In the genomic region with DNA sequence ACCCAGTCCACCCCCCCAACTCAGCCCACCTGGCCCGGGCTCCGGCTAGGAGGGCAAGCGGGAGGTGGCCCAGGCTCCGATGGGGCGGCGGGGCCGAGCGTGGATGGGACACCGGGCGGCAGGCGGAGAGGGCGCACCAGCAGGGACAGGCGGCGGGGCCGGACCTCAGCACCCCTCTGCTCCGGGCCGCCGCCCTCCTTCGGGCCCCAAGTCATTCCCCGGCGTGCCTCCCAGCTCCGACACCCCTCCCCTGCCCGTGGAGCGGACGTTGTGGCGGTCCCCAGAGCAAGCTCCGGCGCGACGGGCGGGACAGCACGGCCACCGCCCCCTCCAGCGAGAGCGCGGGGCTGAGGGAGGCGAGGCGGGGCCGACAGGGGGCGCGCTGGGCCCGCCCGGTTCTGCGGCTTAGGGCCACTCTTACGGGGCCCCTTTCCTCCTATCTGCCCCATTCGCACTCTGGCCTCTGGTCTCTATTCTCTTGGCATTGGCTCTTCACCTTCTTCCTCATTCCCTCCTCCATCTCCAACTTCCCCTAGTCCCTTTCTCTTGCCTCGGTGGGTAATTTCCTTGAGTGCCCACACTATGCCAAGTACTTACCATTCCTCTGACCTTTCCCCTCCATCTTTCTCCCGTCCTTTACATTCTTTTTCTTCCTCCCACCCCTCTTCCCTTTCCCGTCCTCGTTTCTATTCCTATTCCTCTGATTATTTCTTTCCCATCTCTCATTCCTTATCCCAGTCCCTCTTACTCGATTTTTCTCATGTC, we compare ENCODE assay signal across 1 cellular context.
A peak's percentile ranks its signal among the peaks of the same experiment; 100 is the strongest.
TF ChIP-seq lines count a peak whose summit lies in the region.

No MANE protein-coding gene starts in this region.

TF ChIP-seq in K562, 482 proteins besides CTCF, POLR2A, EP300 and RAD21 (continued from another document and continues in another):
- TF ChIP-seq, protein P1, sequence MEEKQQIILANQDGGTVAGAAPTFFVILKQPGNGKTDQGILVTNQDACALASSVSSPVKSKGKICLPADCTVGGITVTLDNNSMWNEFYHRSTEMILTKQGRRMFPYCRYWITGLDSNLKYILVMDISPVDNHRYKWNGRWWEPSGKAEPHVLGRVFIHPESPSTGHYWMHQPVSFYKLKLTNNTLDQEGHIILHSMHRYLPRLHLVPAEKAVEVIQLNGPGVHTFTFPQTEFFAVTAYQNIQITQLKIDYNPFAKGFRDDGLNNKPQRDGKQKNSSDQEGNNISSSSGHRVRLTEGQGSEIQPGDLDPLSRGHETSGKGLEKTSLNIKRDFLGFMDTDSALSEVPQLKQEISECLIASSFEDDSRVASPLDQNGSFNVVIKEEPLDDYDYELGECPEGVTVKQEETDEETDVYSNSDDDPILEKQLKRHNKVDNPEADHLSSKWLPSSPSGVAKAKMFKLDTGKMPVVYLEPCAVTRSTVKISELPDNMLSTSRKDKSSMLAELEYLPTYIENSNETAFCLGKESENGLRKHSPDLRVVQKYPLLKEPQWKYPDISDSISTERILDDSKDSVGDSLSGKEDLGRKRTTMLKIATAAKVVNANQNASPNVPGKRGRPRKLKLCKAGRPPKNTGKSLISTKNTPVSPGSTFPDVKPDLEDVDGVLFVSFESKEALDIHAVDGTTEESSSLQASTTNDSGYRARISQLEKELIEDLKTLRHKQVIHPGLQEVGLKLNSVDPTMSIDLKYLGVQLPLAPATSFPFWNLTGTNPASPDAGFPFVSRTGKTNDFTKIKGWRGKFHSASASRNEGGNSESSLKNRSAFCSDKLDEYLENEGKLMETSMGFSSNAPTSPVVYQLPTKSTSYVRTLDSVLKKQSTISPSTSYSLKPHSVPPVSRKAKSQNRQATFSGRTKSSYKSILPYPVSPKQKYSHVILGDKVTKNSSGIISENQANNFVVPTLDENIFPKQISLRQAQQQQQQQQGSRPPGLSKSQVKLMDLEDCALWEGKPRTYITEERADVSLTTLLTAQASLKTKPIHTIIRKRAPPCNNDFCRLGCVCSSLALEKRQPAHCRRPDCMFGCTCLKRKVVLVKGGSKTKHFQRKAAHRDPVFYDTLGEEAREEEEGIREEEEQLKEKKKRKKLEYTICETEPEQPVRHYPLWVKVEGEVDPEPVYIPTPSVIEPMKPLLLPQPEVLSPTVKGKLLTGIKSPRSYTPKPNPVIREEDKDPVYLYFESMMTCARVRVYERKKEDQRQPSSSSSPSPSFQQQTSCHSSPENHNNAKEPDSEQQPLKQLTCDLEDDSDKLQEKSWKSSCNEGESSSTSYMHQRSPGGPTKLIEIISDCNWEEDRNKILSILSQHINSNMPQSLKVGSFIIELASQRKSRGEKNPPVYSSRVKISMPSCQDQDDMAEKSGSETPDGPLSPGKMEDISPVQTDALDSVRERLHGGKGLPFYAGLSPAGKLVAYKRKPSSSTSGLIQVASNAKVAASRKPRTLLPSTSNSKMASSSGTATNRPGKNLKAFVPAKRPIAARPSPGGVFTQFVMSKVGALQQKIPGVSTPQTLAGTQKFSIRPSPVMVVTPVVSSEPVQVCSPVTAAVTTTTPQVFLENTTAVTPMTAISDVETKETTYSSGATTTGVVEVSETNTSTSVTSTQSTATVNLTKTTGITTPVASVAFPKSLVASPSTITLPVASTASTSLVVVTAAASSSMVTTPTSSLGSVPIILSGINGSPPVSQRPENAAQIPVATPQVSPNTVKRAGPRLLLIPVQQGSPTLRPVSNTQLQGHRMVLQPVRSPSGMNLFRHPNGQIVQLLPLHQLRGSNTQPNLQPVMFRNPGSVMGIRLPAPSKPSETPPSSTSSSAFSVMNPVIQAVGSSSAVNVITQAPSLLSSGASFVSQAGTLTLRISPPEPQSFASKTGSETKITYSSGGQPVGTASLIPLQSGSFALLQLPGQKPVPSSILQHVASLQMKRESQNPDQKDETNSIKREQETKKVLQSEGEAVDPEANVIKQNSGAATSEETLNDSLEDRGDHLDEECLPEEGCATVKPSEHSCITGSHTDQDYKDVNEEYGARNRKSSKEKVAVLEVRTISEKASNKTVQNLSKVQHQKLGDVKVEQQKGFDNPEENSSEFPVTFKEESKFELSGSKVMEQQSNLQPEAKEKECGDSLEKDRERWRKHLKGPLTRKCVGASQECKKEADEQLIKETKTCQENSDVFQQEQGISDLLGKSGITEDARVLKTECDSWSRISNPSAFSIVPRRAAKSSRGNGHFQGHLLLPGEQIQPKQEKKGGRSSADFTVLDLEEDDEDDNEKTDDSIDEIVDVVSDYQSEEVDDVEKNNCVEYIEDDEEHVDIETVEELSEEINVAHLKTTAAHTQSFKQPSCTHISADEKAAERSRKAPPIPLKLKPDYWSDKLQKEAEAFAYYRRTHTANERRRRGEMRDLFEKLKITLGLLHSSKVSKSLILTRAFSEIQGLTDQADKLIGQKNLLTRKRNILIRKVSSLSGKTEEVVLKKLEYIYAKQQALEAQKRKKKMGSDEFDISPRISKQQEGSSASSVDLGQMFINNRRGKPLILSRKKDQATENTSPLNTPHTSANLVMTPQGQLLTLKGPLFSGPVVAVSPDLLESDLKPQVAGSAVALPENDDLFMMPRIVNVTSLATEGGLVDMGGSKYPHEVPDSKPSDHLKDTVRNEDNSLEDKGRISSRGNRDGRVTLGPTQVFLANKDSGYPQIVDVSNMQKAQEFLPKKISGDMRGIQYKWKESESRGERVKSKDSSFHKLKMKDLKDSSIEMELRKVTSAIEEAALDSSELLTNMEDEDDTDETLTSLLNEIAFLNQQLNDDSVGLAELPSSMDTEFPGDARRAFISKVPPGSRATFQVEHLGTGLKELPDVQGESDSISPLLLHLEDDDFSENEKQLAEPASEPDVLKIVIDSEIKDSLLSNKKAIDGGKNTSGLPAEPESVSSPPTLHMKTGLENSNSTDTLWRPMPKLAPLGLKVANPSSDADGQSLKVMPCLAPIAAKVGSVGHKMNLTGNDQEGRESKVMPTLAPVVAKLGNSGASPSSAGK (IDR thresholded peaks at IDR 0.05) = no peak
- peak; percentile 73; the same call in 1 of the 2 replicates for TF ChIP-seq ARID2 (IDR thresholded peaks at IDR 0.05)
- no peak; the same call in 1 of the 2 replicates for TF ChIP-seq CREB1 (IDR thresholded peaks at IDR 0.05)
- TF ChIP-seq CREB1 (CRISPR knock-in tag; IDR thresholded peaks at IDR 0.05) = peak; percentile 57; the same call in 1 of the 2 replicates
- peak in 1 of 3 experiments; percentile 51 for TF ChIP-seq YY1 (IDR thresholded peaks at IDR 0.05; ENCODE audit: borderline replicate concordance in 1 of 3, control insufficient read depth in 1 of 3, extremely low read depth in 1 of 3, insufficient read depth in 3 of 3, insufficient read length in 1 of 3, insufficient replicate concordance in 2 of 3, low read depth in 1 of 3, low read length in 2 of 3)
- no peak for TF ChIP-seq GABPB2 (CRISPR knock-in tag; conservative IDR thresholded peaks at IDR 0.05)
- 0 out of 2 replicates have a peak, but pooled peaks have one; percentile 47 for TF ChIP-seq MCM3 (IDR thresholded peaks at IDR 0.05)
- TF ChIP-seq, protein P2, sequence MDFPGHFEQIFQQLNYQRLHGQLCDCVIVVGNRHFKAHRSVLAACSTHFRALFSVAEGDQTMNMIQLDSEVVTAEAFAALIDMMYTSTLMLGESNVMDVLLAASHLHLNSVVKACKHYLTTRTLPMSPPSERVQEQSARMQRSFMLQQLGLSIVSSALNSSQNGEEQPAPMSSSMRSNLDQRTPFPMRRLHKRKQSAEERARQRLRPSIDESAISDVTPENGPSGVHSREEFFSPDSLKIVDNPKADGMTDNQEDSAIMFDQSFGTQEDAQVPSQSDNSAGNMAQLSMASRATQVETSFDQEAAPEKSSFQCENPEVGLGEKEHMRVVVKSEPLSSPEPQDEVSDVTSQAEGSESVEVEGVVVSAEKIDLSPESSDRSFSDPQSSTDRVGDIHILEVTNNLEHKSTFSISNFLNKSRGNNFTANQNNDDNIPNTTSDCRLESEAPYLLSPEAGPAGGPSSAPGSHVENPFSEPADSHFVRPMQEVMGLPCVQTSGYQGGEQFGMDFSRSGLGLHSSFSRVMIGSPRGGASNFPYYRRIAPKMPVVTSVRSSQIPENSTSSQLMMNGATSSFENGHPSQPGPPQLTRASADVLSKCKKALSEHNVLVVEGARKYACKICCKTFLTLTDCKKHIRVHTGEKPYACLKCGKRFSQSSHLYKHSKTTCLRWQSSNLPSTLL (IDR thresholded peaks at IDR 0.05) = peak; percentile 54; the same call in 1 of the 2 replicates
- 0 out of 2 replicates have a peak, but pooled peaks have one; percentile 18 for TF ChIP-seq ATF7 (IDR thresholded peaks at IDR 0.05)
- peak; percentile 53; the same call in 1 of the 2 replicates for TF ChIP-seq RBM14 (IDR thresholded peaks at IDR 0.05; ENCODE audit: borderline replicate concordance, insufficient read depth, low read depth, low read length)
- TF ChIP-seq, protein P3, sequence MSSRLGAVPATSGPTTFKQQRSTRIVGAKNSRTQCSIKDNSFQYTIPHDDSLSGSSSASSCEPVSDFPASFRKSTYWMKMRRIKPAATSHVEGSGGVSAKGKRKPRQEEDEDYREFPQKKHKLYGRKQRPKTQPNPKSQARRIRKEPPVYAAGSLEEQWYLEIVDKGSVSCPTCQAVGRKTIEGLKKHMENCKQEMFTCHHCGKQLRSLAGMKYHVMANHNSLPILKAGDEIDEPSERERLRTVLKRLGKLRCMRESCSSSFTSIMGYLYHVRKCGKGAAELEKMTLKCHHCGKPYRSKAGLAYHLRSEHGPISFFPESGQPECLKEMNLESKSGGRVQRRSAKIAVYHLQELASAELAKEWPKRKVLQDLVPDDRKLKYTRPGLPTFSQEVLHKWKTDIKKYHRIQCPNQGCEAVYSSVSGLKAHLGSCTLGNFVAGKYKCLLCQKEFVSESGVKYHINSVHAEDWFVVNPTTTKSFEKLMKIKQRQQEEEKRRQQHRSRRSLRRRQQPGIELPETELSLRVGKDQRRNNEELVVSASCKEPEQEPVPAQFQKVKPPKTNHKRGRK (tag; IDR thresholded peaks at IDR 0.05) = peak; percentile 94
- TF ChIP-seq CBX3 (IDR thresholded peaks at IDR 0.05; ENCODE audit: borderline replicate concordance in 1 of 2, low read length in 2 of 2) = 0 out of 3 replicates have a peak, but pooled peaks of 1 of the 2 experiments have one; percentile 13
- TF ChIP-seq NCOA6 (IDR thresholded peaks at IDR 0.05) = peak; percentile 43; the same call in 1 of the 2 replicates
- peak; percentile 43 for TF ChIP-seq FIP1L1 (IDR thresholded peaks at IDR 0.05; ENCODE audit: low read depth, low read length, poor library complexity, severe bottlenecking)
- TF ChIP-seq, protein P4, sequence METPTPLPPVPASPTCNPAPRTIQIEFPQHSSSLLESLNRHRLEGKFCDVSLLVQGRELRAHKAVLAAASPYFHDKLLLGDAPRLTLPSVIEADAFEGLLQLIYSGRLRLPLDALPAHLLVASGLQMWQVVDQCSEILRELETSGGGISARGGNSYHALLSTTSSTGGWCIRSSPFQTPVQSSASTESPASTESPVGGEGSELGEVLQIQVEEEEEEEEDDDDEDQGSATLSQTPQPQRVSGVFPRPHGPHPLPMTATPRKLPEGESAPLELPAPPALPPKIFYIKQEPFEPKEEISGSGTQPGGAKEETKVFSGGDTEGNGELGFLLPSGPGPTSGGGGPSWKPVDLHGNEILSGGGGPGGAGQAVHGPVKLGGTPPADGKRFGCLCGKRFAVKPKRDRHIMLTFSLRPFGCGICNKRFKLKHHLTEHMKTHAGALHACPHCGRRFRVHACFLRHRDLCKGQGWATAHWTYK (CRISPR knock-in tag; IDR thresholded peaks at IDR 0.05) = 0 out of 2 replicates have a peak, but pooled peaks have one; percentile 24
- TF ChIP-seq NFE2L1 (tag; IDR thresholded peaks at IDR 0.05; ENCODE audit: borderline replicate concordance, low read depth) = no peak
- TF ChIP-seq, protein P5, sequence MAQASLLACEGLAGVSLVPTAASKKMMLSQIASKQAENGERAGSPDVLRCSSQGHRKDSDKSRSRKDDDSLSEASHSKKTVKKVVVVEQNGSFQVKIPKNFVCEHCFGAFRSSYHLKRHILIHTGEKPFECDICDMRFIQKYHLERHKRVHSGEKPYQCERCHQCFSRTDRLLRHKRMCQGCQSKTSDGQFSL (CRISPR knock-in tag; IDR thresholded peaks at IDR 0.05) = no peak
- TF ChIP-seq, protein P5 (tag; IDR thresholded peaks at IDR 0.05) = no peak
- no peak for TF ChIP-seq POLR2G (IDR thresholded peaks at IDR 0.05; ENCODE audit: low read depth, low read length)
- peak; percentile 39; the same call in 1 of the 2 replicates for TF ChIP-seq JUND (IDR thresholded peaks at IDR 0.05; ENCODE audit: borderline replicate concordance, low read depth, low read length)
- no peak for TF ChIP-seq JUND (tag; IDR thresholded peaks at IDR 0.05; ENCODE audit: borderline replicate concordance, low read depth, low read length)
- TF ChIP-seq BRD9 (IDR thresholded peaks at IDR 0.05; ENCODE audit: low read depth, partially characterized antibody) = no peak
